16 cellular contexts compared by ENCODE assay signal in the genomic region with DNA sequence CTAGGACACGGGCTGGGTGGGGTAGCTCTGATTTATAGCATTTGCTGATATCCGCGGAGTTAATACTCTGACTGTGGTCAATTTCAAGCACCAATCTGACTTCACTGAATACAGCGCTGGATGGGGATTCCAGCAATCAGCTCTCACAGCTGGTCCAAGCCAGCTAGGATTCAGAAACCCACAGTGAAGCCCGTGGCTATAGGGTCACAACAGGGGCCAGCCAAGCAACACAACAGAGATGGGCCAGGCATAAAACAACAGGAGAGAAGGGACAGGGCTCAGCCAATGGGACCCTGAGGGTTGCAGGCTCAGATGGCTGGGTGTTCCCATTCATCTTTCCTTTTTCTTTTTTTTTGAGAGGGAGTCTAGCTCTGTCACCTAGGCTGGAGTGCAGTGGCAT. TPM values are rescaled to one million over a fixed set of nuclear protein-coding genes. Genes with fewer than 3 reads are reported as not detected.
A peak's percentile ranks its signal among the peaks of the same experiment; 100 is the strongest.
DNase-seq lines count a peak whose midpoint lies in the region; ATAC-seq and TF ChIP-seq lines count a peak whose summit lies in the region.
"Had no signal": no experiment of that assay in that cellular context is flagged by ENCODE, and none has a peak within 500 bp of the region (broad histone marks: within the 10 kb centered on the region; RNA-seq: fewer than 3 reads in every experiment).

No MANE protein-coding gene starts in this region.

- H3K4me1 Mint-ChIP-seq in activated CD4-positive, alpha-beta T cell treated with anti-CD3 and anti-CD28 coated beads for 36 hours, result peaks cover 21% of the 10 kb centered on the region
- H3K4me1 Mint-ChIP-seq in activated B cell treated with CpG ODN at 0.5 μM for 24 hours, result peaks cover 29% of the 10 kb centered on the region
- H3K4me1 Mint-ChIP-seq in stimulated activated naive B cell treated with anti-CD40 and anti-IgM and Interleukin-4, amounts not matched to agents 10 μg/mL and 1 μg/mL and 100 μg/mL, for 72 hours, result peaks cover 27 to 42% of the 10 kb centered on the region in 2 donors

- DNase-seq in activated CD4-positive, alpha-beta T cell treated with anti-CD3 and anti-CD28 coated beads for 36 hours, result no peak
- no peak for DNase-seq in activated CD4-positive, alpha-beta T cell treated with anti-CD3 and anti-CD28 coated beads, Interleukin-2, amount 50 U/mL, for 48 hours
- DNase-seq in activated B cell treated with CpG ODN at 0.5 μM for 24 hours (no peak), fibroblast of peridontal ligament (ENCODE audit: extremely low read depth) (peak; percentile 19)
- DNase-seq in stimulated activated naive B cell treated with anti-CD40 and anti-IgM and Interleukin-4, amounts not matched to agents 10 μg/mL and 1 μg/mL and 100 μg/mL, for 72 hours, result no peak
- DNase-seq: NCI-H1092, trophoblast cell had no signal

- CTCF ChIA-PET in activated CD4-positive, alpha-beta T cell treated with anti-CD3 and anti-CD28 coated beads for 36 hours (lab: Charles Lee), result interaction anchor here (0.8 to 1.9 kb wide), 5 partner anchors 9 to 194 kb away, joined by 3 to 6 read pairs (median 3); no protein-coding TSS in a partner anchor
- CTCF ChIA-PET in activated B cell treated with CpG ODN at 0.5 μM for 24 hours (lab: Charles Lee), result interaction anchor here (26.2 kb wide), 1 partner anchor 31 kb away, joined by 1146 read pairs; the partner anchor contains the start of gene CSK

- H3K36me3 Mint-ChIP-seq in activated CD4-positive, alpha-beta T cell treated with anti-CD3 and anti-CD28 coated beads for 36 hours (ENCODE audit: low read depth), result peaks cover 18% of the 10 kb centered on the region
- H3K36me3 Mint-ChIP-seq in activated B cell treated with CpG ODN at 0.5 μM for 24 hours (ENCODE audit: low read depth), result peaks cover 26% of the 10 kb centered on the region
- peaks cover 20 to 26% of the 10 kb centered on the region in 2 donors for H3K36me3 Mint-ChIP-seq in stimulated activated naive B cell treated with anti-CD40 and anti-IgM and Interleukin-4, amounts not matched to agents 10 μg/mL and 1 μg/mL and 100 μg/mL, for 72 hours

- H3K27me3 Mint-ChIP-seq in activated CD4-positive, alpha-beta T cell treated with anti-CD3 and anti-CD28 coated beads for 36 hours, result no peaks in the 10 kb centered on the region
- no peaks in the 10 kb centered on the region for H3K27me3 Mint-ChIP-seq in activated B cell treated with CpG ODN at 0.5 μM for 24 hours
- no peaks in the 10 kb centered on the region for H3K27me3 Mint-ChIP-seq in stimulated activated naive B cell treated with anti-CD40 and anti-IgM and Interleukin-4, amounts not matched to agents 10 μg/mL and 1 μg/mL and 100 μg/mL, for 72 hours

- peak overlapping the region; percentile 32 for H3K27ac Mint-ChIP-seq in activated CD4-positive, alpha-beta T cell treated with anti-CD3 and anti-CD28 coated beads for 36 hours
- peak overlapping the region; percentile 68 for H3K27ac Mint-ChIP-seq in activated B cell treated with CpG ODN at 0.5 μM for 24 hours
- peak overlapping the region; percentile 97 for H3K27ac Mint-ChIP-seq in stimulated activated naive B cell treated with anti-CD40 and anti-IgM and Interleukin-4, amounts not matched to agents 10 μg/mL and 1 μg/mL and 100 μg/mL, for 72 hours
- H3K27ac Mint-ChIP-seq: dendritic cell treated with granulocyte-macrophage colony-stimulating factor and Interleukin-4, amounts not matched to agents 40 ng/mL and 50 ng/mL, for 4 days had no signal

- no peaks in the 10 kb centered on the region for H3K9me3 Mint-ChIP-seq in activated CD4-positive, alpha-beta T cell treated with anti-CD3 and anti-CD28 coated beads for 36 hours (ENCODE audit: low read depth)
- H3K9me3 Mint-ChIP-seq in activated B cell treated with CpG ODN at 0.5 μM for 24 hours, result no peaks in the 10 kb centered on the region
- H3K9me3 Mint-ChIP-seq in stimulated activated naive B cell treated with anti-CD40 and anti-IgM and Interleukin-4, amounts not matched to agents 10 μg/mL and 1 μg/mL and 100 μg/mL, for 72 hours, result peaks cover 0 to 2% of the 10 kb centered on the region in 2 donors
- H3K9me3 Mint-ChIP-seq: dendritic cell treated with granulocyte-macrophage colony-stimulating factor and Interleukin-4, amounts not matched to agents 40 ng/mL and 50 ng/mL, for 4 days had no signal

- intact Hi-C loops in activated CD4-positive, alpha-beta T cell treated with anti-CD3 and anti-CD28 coated beads for 36 hours (cut with DNase I, micrococcal nuclease), result no loop called here
- intact Hi-C loops in activated B cell treated with CpG ODN at 0.5 μM for 24 hours (cut with micrococcal nuclease), result no loop called here

- H3K4me3 Mint-ChIP-seq in activated CD4-positive, alpha-beta T cell treated with anti-CD3 and anti-CD28 coated beads for 36 hours, result no peak overlapping the region
- H3K4me3 Mint-ChIP-seq in activated B cell treated with CpG ODN at 0.5 μM for 24 hours, result no peak overlapping the region
- H3K4me3 Mint-ChIP-seq in stimulated activated naive B cell treated with anti-CD40 and anti-IgM and Interleukin-4, amounts not matched to agents 10 μg/mL and 1 μg/mL and 100 μg/mL, for 72 hours, result peak overlapping the region in 1 of 2 donors; percentile 55
- H3K4me3 Mint-ChIP-seq: dendritic cell treated with granulocyte-macrophage colony-stimulating factor and Interleukin-4, amounts not matched to agents 40 ng/mL and 50 ng/mL, for 4 days had no signal

- POLR2A ChIA-PET in activated CD4-positive, alpha-beta T cell treated with anti-CD3 and anti-CD28 coated beads for 36 hours (lab: Charles Lee), result no interaction called here
- POLR2A ChIA-PET in activated B cell treated with CpG ODN at 0.5 μM for 24 hours (lab: Charles Lee), result interaction anchor here (0.8 to 32.5 kb wide), 5 partner anchors 8 to 28 kb away, joined by 3 to 2569 read pairs (median 3); partner anchors contain the start of gene CSK

- no peak for TF ChIP-seq CTCF in activated B cell treated with CpG ODN at 0.5 μM for 24 hours (IDR thresholded peaks at IDR 0.05)

- ATAC-seq in activated CD4-positive, alpha-beta T cell treated with anti-CD3 and anti-CD28 coated beads for 36 hours, result no peak
- ATAC-seq in activated B cell treated with CpG ODN at 0.5 μM for 24 hours (ENCODE audit: low read depth) (peak; percentile 18), GM18873 (IDR thresholded peaks at IDR 0.05; ENCODE audit: low FRiP score, unreplicated experiment) (no peak), GM21619 (IDR thresholded peaks at IDR 0.05; ENCODE audit: unreplicated experiment) (no peak), HG03469 (IDR thresholded peaks at IDR 0.05; ENCODE audit: unreplicated experiment) (no peak)
- ATAC-seq in stimulated activated naive B cell treated with anti-CD40 and anti-IgM and Interleukin-4, amounts not matched to agents 10 μg/mL and 1 μg/mL and 100 μg/mL, for 72 hours (replicated peaks), result peak; percentile 12 to 22

RNA-seq across cellular contexts. Expression of gene LMAN1L, which starts 5.3 kb away (rescaled TPM):
- total RNA-seq in activated CD4-positive, alpha-beta T cell treated with anti-CD3 and anti-CD28 coated beads for 36 hours, result under 1 TPM in 1 of 2 experiments, not detected in 1; 0.25 TPM
- 1.0 and 2.2 TPM in 2 replicates for total RNA-seq in activated B cell treated with CpG ODN at 0.5 μM for 24 hours
- total RNA-seq: A172, epithelial cell of proximal tubule, smooth muscle cell had no signal

RNA-seq across cellular contexts. Expression of gene CPLX3, which starts 19.1 kb away (rescaled TPM):
- under 1 TPM in 1 of 2 experiments, not detected in 1; 0.11 TPM for total RNA-seq in activated CD4-positive, alpha-beta T cell treated with anti-CD3 and anti-CD28 coated beads for 36 hours
- 0.20 and 0.22 TPM in 2 replicates for total RNA-seq in activated B cell treated with CpG ODN at 0.5 μM for 24 hours
- total RNA-seq: A172, epithelial cell of proximal tubule, H4 had no signal

RNA-seq across cellular contexts. Expression of gene CSK, which starts 25.4 kb away (rescaled TPM):
- total RNA-seq in activated CD4-positive, alpha-beta T cell treated with anti-CD3 and anti-CD28 coated beads for 36 hours, result 100 to 1,000 TPM; 229 to 272 TPM
- 540 and 557 TPM in 2 replicates for total RNA-seq in activated B cell treated with CpG ODN at 0.5 μM for 24 hours

RNA-seq across cellular contexts. Expression of gene ULK3, which starts 35.7 kb away (rescaled TPM):
- 10 to 100 TPM; 40.3 to 45.2 TPM for total RNA-seq in activated CD4-positive, alpha-beta T cell treated with anti-CD3 and anti-CD28 coated beads for 36 hours
- 43.6 and 52.1 TPM in 2 replicates for total RNA-seq in activated B cell treated with CpG ODN at 0.5 μM for 24 hours

RNA-seq across cellular contexts. Expression of gene CYP1A2, which starts 58.7 kb away (rescaled TPM):
- not detected for total RNA-seq in activated CD4-positive, alpha-beta T cell treated with anti-CD3 and anti-CD28 coated beads for 36 hours
- total RNA-seq in activated B cell treated with CpG ODN at 0.5 μM for 24 hours, result 0.16 TPM in 1 of 2 replicates, not detected in the other
- total RNA-seq: A172, epithelial cell of proximal tubule, H4, lower leg skin, smooth muscle cell had no signal

Comparison
In these comparisons a context has a peak if more than half of its experiments do, and no peak if none do; other contexts are left out.
1. ATAC-seq: peak in activated B cell treated with CpG ODN at 0.5 μM for 24 hours (single experiment) and stimulated activated naive B cell treated with anti-CD40 and anti-IgM and Interleukin-4, amounts not matched to agents 10 μg/mL and 1 μg/mL and 100 μg/mL, for 72 hours (2 of 2); none in activated CD4-positive, alpha-beta T cell treated with anti-CD3 and anti-CD28 coated beads for 36 hours (single experiment), GM18873 (single experiment), GM21619 (single experiment) and HG03469 (single experiment).
2. H3K27ac Mint-ChIP-seq: peak in every context shown above with its lines; median percentile 97 in stimulated activated naive B cell treated with anti-CD40 and anti-IgM and Interleukin-4, amounts not matched to agents 10 μg/mL and 1 μg/mL and 100 μg/mL, for 72 hours; 68 in activated B cell treated with CpG ODN at 0.5 μM for 24 hours; 32 in activated CD4-positive, alpha-beta T cell treated with anti-CD3 and anti-CD28 coated beads for 36 hours.